ENCODE assay signal across 16 cellular contexts in the genomic region with DNA sequence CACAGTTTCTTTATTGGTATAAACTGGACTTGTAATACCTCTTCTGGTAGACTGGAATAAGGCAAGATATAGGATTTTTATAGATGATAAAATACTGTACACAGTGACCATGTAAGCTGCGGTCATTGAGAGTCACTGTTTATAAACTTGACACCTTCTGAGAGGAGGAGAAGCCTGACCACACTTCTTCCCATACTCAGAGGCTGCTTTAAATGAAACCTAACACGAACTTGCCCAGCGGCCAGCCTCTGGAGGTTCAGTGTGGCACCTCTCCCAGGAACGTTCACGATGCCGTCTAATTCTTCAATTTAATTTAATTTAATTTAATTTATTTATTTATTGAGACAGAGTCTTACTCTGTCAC. TPM values are rescaled to one million over a fixed set of nuclear protein-coding genes. Genes with fewer than 3 reads are reported as not detected.
"Had no signal": no experiment of that assay in that cellular context is flagged by ENCODE, and none has a peak within 500 bp of the region (broad histone marks: within the 10 kb centered on the region; RNA-seq: fewer than 3 reads in every experiment).

No MANE protein-coding gene starts in this region.

- H2AFZ ChIP-seq: parathyroid adenoma had no signal

- H3K9ac ChIP-seq: parathyroid adenoma had no signal

- DNase-seq: activated CD4-positive, alpha-beta T cell treated with anti-CD3 and anti-CD28 coated beads for 1 hour; activated naive CD4-positive, alpha-beta T cell; activated T-cell treated with anti-CD3 and anti-CD28 coated beads, Interleukin-2, amount 50 U/mL, for 1 hour; adrenal gland; cerebellar nuclear complex; esophagus squamous epithelium; gastrocnemius medialis; left colon; spleen; stimulated activated CD4-positive, alpha-beta T cell treated with anti-CD3 and anti-CD28 coated beads, Interleukin-4, amount 100 ng/mL, for 24 hours; stimulated activated naive CD4-positive, alpha-beta T cell treated with Interleukin-2 at 50 U/mL for 16 hours; T-cell had no signal

- H3K27ac ChIP-seq: adrenal gland, breast epithelium, coronary artery, esophagus squamous epithelium, gastrocnemius medialis, parathyroid adenoma, spleen had no signal

- ATAC-seq: gastrocnemius medialis, left colon had no signal

- H3K9me3 ChIP-seq: adrenal gland, breast epithelium, esophagus squamous epithelium, gastrocnemius medialis, spleen had no signal

- H3K36me3 ChIP-seq: breast epithelium, esophagus squamous epithelium, gastrocnemius medialis had no signal

- H3K27me3 ChIP-seq: adrenal gland, breast epithelium, esophagus squamous epithelium, gastrocnemius medialis had no signal

- H3K4me1 ChIP-seq: adrenal gland, breast epithelium, gastrocnemius medialis, parathyroid adenoma had no signal

- H3K4me3 ChIP-seq: adrenal gland, breast epithelium, coronary artery, esophagus squamous epithelium, gastrocnemius medialis, spleen had no signal

- H3K79me2 ChIP-seq: parathyroid adenoma had no signal

RNA-seq across cellular contexts. Expression of a gene that starts 22.5 kb away (rescaled TPM):
- total RNA-seq: activated T-helper 2 cell treated with anti-CD3 and anti-CD28 coated beads, Interferon-gamma antibody, Interleukin-2, Interleukin-4, amounts not matched to agents 10 μg/mL and 5 μg/mL and 100 μg/mL, durations not matched to agents 14 hours and 24 hours and 36 hours had no signal
